In genomic region chr6:148973809-148974208, GRCh38 we compare ENCODE assay signal across 9 cellular contexts.
A peak's percentile ranks its signal among the peaks of the same experiment; 100 is the strongest.
DNase-seq lines count a peak whose midpoint lies in the region; ATAC-seq, FAIRE-seq and TF ChIP-seq lines count a peak whose summit lies in the region.
"Had no signal": no experiment of that assay in that cellular context is flagged by ENCODE, and none has a peak within 500 bp of the region (broad histone marks: within the 10 kb centered on the region; RNA-seq: fewer than 3 reads in every experiment).

No MANE protein-coding gene starts in this region.

- peaks cover 29% of the 10 kb centered on the region for H3F3A ChIP-seq in neural progenitor cell (ENCODE audit: low read depth)

- no peaks in the 10 kb centered on the region for H3K79me2 ChIP-seq in neural progenitor cell (ENCODE audit: low read depth)

- DNase-seq in GM03348 (ENCODE audit: low spot score) (peak; percentile 69), NCI-H146 treated with DMSO at 0.1 percent for 48 hours (lab: John Stamatoyannopoulos, UW; ENCODE audit: unreplicated experiment) (peak; percentile 55), choroid plexus epithelial cell (ENCODE audit: low read depth) (peak; percentile 75), neural progenitor cell (ENCODE audit: low spot score) (no peak), RCC 7860 (ENCODE audit: low spot score) (no peak), NCI-H1694 treated with DMSO at 0.1 percent for 48 hours (lab: John Stamatoyannopoulos, UW) (no peak)
- DNase-seq: activated naive CD4-positive, alpha-beta T cell treated with Interleukin-2 at 50 U/mL for 16 hours had no signal

- no peaks in the 10 kb centered on the region for H3K9me3 Mint-ChIP-seq in neural progenitor cell

- no peak overlapping the region for H3K4me3 ChIP-seq in choroid plexus epithelial cell (ENCODE audit: low read depth, low read length)
- H3K4me3 ChIP-seq in neural progenitor cell = no peak overlapping the region

- H3K4me2 ChIP-seq in neural progenitor cell = no peak overlapping the region

- peaks cover 10% of the 10 kb centered on the region for H4K20me1 ChIP-seq in neural progenitor cell (ENCODE audit: low read depth)

- no peaks in the 10 kb centered on the region for H3K9me3 ChIP-seq in neural progenitor cell (ENCODE audit: low read depth)

- ATAC-seq in HG02885 (IDR thresholded peaks at IDR 0.05; ENCODE audit: poor library complexity, unreplicated experiment) = no peak
- ATAC-seq in GM18873 (IDR thresholded peaks at IDR 0.05; ENCODE audit: low FRiP score, unreplicated experiment) = no peak

- FAIRE-seq in RCC 7860 (lab: Jason Lieb, UNC) = no peak

- H3K4me1 ChIP-seq in neural progenitor cell = peaks cover 42% of the 10 kb centered on the region

- no peak overlapping the region for H3K27ac ChIP-seq in neural progenitor cell

- H2AFZ ChIP-seq in neural progenitor cell (replicated peaks) = no peak overlapping the region

- H3K4me3 Mint-ChIP-seq in neural progenitor cell = no peak overlapping the region

- peaks cover 4% of the 10 kb centered on the region for H3K36me3 ChIP-seq in neural progenitor cell

- H3K4me1 Mint-ChIP-seq in neural progenitor cell = peaks cover 44% of the 10 kb centered on the region

- H3K27ac Mint-ChIP-seq in neural progenitor cell = no peak overlapping the region

- no peaks in the 10 kb centered on the region for H3K27me3 ChIP-seq in neural progenitor cell

- TF ChIP-seq CTCF in choroid plexus epithelial cell (conservative IDR thresholded peaks at IDR 0.05; ENCODE audit: low read depth, low read length) = peak; percentile 82
- peak; percentile 57 for TF ChIP-seq CTCF in neural progenitor cell (IDR thresholded peaks at IDR 0.05)

- no peak overlapping the region for H3K9ac ChIP-seq in neural progenitor cell

- H3K27me3 Mint-ChIP-seq in neural progenitor cell (ENCODE audit: insufficient read depth, low read depth) = peaks cover 11% of the 10 kb centered on the region

- H3K36me3 Mint-ChIP-seq in neural progenitor cell = peaks cover 10% of the 10 kb centered on the region

Comparison
In these comparisons a context has a peak if more than half of its experiments do, and no peak if none do; other contexts are left out.
1. DNase-seq: peak in GM03348 (single experiment), NCI-H146 treated with DMSO at 0.1 percent for 48 hours (single experiment) and choroid plexus epithelial cell (single experiment); none in neural progenitor cell (single experiment), RCC 7860 (single experiment) and NCI-H1694 treated with DMSO at 0.1 percent for 48 hours (single experiment).